In the genomic region with DNA sequence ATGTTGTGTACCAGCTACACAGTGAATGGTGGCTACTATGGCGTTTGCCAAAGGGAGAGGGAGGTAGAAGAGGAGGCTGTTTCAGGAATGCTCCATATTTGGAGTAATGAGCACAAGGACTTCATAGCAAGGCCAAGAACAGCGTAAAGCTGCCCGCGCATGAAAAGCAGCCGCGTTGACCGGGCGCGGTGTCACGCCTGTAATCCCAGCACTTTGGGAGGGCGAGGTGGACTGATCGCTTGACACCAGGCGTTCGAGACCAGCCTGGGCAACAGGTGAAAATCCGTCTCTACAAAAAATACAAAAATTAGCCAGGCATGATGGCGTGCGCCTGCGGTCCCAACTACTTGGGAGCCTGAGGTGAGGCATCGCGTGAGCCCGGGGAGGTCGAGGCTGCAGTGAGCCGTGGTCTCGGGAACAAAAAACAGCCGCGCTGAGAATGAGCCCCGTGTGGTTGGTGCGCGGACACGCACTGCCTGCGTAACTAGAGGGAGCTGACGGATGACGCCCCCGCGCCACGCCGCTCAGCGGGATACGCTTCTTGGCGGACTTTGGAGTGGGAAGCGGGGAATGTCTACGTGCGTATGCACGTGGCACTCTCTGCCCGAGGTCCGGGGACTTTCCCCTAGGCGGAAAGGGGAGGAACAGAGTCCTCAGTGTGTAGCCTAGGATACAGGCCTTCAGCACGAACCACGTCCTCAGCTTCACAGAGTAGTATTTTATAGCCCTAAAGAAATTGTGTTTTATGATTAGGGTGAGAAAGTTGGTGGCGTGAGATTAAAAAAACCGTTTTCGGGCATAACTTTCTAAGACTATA, we compare ENCODE assay signal across 1 cellular context.
TF ChIP-seq lines count a peak whose summit lies in the region.

Gene RMRP, minus strand, starts transcription at position 693 of the 817 bp plus-strand sequence.

TF ChIP-seq in GM12878, 131 proteins besides CTCF, POLR2A, EP300 and RAD21 (continued from another document):
- TF ChIP-seq RFX5 (IDR thresholded peaks at IDR 0.05; ENCODE audit: low read depth, low read length) (no peak), SMC3 (IDR thresholded peaks at IDR 0.05; ENCODE audit: borderline replicate concordance, low read length) (no peak; the same call in 1 of the 2 replicates), PAX5 (IDR thresholded peaks at IDR 0.05; ENCODE audit: borderline replicate concordance, low read depth, low read length) (peak; percentile 56; the same call in 1 of the 2 replicates), FOXM1 (IDR thresholded peaks at IDR 0.05; ENCODE audit: low read depth, low read length) (no peak), RCOR1 (conservative IDR thresholded peaks at IDR 0.05; ENCODE audit: low read depth, low read length) (peak; percentile 81; the same call in 1 of the 2 replicates), ZZZ3 (IDR thresholded peaks at IDR 0.05; ENCODE audit: control insufficient read depth, insufficient read length, low read depth) (no peak), MTA2 (IDR thresholded peaks at IDR 0.05; ENCODE audit: low read depth) (peak; percentile 79), FOXK2 (IDR thresholded peaks at IDR 0.05) (peak; percentile 55; the same call in 1 of the 2 replicates), RUNX3 (IDR thresholded peaks at IDR 0.05; ENCODE audit: low read length) (no peak), PAX8 (IDR thresholded peaks at IDR 0.05) (no peak), PML (IDR thresholded peaks at IDR 0.05; ENCODE audit: low read length) (no peak), RAD51 (IDR thresholded peaks at IDR 0.05) (peak; percentile 75), MXI1 (IDR thresholded peaks at IDR 0.05; ENCODE audit: low read depth, low read length) (peak; percentile 95), KLF5 (IDR thresholded peaks at IDR 0.05; ENCODE audit: partially characterized antibody) (peak; percentile 78), BACH1 (IDR thresholded peaks at IDR 0.05; ENCODE audit: borderline replicate concordance) (peak; percentile 91), GATAD2B (conservative IDR thresholded peaks at IDR 0.05; ENCODE audit: low read depth) (peak; percentile 95; the same call in 1 of the 2 replicates), CHD2 (IDR thresholded peaks at IDR 0.05; ENCODE audit: borderline replicate concordance, low read depth, low read length) (peak; percentile 61; the same call in 1 of the 2 replicates), TBL1XR1 (IDR thresholded peaks at IDR 0.05; ENCODE audit: low read depth, low read length) (peak; percentile 78), SMAD5 (IDR thresholded peaks at IDR 0.05; ENCODE audit: low read depth) (no peak), PKNOX1 (IDR thresholded peaks at IDR 0.05) (peak; percentile 78), NFXL1 (IDR thresholded peaks at IDR 0.05; ENCODE audit: borderline replicate concordance) (no peak), NR2C2 (IDR thresholded peaks at IDR 0.05; ENCODE audit: borderline replicate concordance, control insufficient read depth, insufficient read length, low read depth) (no peak), BCL11A (IDR thresholded peaks at IDR 0.05; ENCODE audit: low read depth, low read length) (0 out of 2 replicates have a peak, but pooled peaks have one; percentile 9), ETV6 (conservative IDR thresholded peaks at IDR 0.05 in 1 of 2, IDR thresholded peaks at IDR 0.05 in 1 of 2; ENCODE audit: borderline replicate concordance in 1 of 2, low read depth in 1 of 2) (peak in 1 of 2 experiments; percentile 70; a peak in 2 of 4 replicates), ZBED1 (IDR thresholded peaks at IDR 0.05; ENCODE audit: borderline replicate concordance) (peak; percentile 68; the same call in 1 of the 2 replicates), POLR2AphosphoS2 (IDR thresholded peaks at IDR 0.05; ENCODE audit: low read depth, low read length) (no peak), SUZ12 (IDR thresholded peaks at IDR 0.05; ENCODE audit: unreplicated experiment) (no peak), WRNIP1 (IDR thresholded peaks at IDR 0.05; ENCODE audit: borderline replicate concordance, low read depth, low read length) (peak; percentile 76; the same call in 1 of the 2 replicates), RELA (IDR thresholded peaks at IDR 0.05; ENCODE audit: borderline replicate concordance, partially characterized antibody) (peak; percentile 98), SIX5 (IDR thresholded peaks at IDR 0.05; ENCODE audit: low read depth, low read length, severe bottlenecking) (peak; percentile 9), MYB (IDR thresholded peaks at IDR 0.05; ENCODE audit: borderline replicate concordance, low read depth, low read length) (no peak), SMARCA5 (IDR thresholded peaks at IDR 0.05) (peak; percentile 94), YBX1 (IDR thresholded peaks at IDR 0.05) (no peak), IRF4 (IDR thresholded peaks at IDR 0.05; ENCODE audit: low read depth, low read length) (peak; percentile 72), TCF7 (IDR thresholded peaks at IDR 0.05; ENCODE audit: borderline replicate concordance) (peak; percentile 89), CBX5 (IDR thresholded peaks at IDR 0.05; ENCODE audit: low read depth) (no peak), NFYA (IDR thresholded peaks at IDR 0.05; ENCODE audit: borderline replicate concordance, low read depth, low read length) (no peak), HDAC2 (IDR thresholded peaks at IDR 0.05) (no peak), ZSCAN29 (IDR thresholded peaks at IDR 0.05) (peak; percentile 97), ZNF207 (IDR thresholded peaks at IDR 0.05; ENCODE audit: borderline replicate concordance) (no peak), CHD4 (IDR thresholded peaks at IDR 0.05) (no peak; the same call in 1 of the 2 replicates), CEBPB (IDR thresholded peaks at IDR 0.05; ENCODE audit: borderline replicate concordance in 1 of 2, low read depth in 2 of 2, low read length in 2 of 2) (no peak), SREBF2 (IDR thresholded peaks at IDR 0.05; ENCODE audit: low read length) (peak; percentile 96), IKZF2 (IDR thresholded peaks at IDR 0.05) (peak; percentile 100)
- TF ChIP-seq, protein P1, sequence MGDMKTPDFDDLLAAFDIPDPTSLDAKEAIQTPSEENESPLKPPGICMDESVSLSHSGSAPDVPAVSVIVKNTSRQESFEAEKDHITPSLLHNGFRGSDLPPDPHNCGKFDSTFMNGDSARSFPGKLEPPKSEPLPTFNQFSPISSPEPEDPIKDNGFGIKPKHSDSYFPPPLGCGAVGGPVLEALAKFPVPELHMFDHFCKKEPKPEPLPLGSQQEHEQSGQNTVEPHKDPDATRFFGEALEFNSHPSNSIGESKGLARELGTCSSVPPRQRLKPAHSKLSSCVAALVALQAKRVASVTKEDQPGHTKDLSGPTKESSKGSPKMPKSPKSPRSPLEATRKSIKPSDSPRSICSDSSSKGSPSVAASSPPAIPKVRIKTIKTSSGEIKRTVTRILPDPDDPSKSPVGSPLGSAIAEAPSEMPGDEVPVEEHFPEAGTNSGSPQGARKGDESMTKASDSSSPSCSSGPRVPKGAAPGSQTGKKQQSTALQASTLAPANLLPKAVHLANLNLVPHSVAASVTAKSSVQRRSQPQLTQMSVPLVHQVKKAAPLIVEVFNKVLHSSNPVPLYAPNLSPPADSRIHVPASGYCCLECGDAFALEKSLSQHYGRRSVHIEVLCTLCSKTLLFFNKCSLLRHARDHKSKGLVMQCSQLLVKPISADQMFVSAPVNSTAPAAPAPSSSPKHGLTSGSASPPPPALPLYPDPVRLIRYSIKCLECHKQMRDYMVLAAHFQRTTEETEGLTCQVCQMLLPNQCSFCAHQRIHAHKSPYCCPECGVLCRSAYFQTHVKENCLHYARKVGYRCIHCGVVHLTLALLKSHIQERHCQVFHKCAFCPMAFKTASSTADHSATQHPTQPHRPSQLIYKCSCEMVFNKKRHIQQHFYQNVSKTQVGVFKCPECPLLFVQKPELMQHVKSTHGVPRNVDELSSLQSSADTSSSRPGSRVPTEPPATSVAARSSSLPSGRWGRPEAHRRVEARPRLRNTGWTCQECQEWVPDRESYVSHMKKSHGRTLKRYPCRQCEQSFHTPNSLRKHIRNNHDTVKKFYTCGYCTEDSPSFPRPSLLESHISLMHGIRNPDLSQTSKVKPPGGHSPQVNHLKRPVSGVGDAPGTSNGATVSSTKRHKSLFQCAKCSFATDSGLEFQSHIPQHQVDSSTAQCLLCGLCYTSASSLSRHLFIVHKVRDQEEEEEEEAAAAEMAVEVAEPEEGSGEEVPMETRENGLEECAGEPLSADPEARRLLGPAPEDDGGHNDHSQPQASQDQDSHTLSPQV (IDR thresholded peaks at IDR 0.05): peak; percentile 58; the same call in 1 of the 2 replicates
- TF ChIP-seq, protein P2, sequence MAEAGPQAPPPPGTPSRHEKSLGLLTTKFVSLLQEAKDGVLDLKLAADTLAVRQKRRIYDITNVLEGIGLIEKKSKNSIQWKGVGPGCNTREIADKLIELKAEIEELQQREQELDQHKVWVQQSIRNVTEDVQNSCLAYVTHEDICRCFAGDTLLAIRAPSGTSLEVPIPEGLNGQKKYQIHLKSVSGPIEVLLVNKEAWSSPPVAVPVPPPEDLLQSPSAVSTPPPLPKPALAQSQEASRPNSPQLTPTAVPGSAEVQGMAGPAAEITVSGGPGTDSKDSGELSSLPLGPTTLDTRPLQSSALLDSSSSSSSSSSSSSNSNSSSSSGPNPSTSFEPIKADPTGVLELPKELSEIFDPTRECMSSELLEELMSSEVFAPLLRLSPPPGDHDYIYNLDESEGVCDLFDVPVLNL (IDR thresholded peaks at IDR 0.05; ENCODE audit: low read depth, low read length): no peak
- TF ChIP-seq, protein P3, sequence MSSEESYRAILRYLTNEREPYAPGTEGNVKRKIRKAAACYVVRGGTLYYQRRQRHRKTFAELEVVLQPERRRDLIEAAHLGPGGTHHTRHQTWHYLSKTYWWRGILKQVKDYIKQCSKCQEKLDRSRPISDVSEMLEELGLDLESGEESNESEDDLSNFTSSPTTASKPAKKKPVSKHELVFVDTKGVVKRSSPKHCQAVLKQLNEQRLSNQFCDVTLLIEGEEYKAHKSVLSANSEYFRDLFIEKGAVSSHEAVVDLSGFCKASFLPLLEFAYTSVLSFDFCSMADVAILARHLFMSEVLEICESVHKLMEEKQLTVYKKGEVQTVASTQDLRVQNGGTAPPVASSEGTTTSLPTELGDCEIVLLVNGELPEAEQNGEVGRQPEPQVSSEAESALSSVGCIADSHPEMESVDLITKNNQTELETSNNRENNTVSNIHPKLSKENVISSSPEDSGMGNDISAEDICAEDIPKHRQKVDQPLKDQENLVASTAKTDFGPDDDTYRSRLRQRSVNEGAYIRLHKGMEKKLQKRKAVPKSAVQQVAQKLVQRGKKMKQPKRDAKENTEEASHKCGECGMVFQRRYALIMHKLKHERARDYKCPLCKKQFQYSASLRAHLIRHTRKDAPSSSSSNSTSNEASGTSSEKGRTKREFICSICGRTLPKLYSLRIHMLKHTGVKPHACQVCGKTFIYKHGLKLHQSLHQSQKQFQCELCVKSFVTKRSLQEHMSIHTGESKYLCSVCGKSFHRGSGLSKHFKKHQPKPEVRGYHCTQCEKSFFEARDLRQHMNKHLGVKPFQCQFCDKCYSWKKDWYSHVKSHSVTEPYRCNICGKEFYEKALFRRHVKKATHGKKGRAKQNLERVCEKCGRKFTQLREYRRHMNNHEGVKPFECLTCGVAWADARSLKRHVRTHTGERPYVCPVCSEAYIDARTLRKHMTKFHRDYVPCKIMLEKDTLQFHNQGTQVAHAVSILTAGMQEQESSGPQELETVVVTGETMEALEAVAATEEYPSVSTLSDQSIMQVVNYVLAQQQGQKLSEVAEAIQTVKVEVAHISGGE (CRISPR knock-in tag; IDR thresholded peaks at IDR 0.05): no peak
- TF ChIP-seq, protein P4, sequence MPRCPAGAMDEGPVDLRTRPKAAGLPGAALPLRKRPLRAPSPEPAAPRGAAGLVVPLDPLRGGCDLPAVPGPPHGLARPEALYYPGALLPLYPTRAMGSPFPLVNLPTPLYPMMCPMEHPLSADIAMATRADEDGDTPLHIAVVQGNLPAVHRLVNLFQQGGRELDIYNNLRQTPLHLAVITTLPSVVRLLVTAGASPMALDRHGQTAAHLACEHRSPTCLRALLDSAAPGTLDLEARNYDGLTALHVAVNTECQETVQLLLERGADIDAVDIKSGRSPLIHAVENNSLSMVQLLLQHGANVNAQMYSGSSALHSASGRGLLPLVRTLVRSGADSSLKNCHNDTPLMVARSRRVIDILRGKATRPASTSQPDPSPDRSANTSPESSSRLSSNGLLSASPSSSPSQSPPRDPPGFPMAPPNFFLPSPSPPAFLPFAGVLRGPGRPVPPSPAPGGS (IDR thresholded peaks at IDR 0.05; ENCODE audit: borderline replicate concordance, insufficient read depth, low read depth, low read length, poor library complexity, severe bottlenecking): no peak
